15 cellular contexts compared by ENCODE assay signal in genomic region chr10:70109064-70109729, GRCh38. TPM values are rescaled to one million over a fixed set of nuclear protein-coding genes. Genes with fewer than 3 reads are reported as not detected.
DNase-seq lines count a peak whose midpoint lies in the region; ATAC-seq and TF ChIP-seq lines count a peak whose summit lies in the region.
"Had no signal": no experiment of that assay in that cellular context is flagged by ENCODE, and none has a peak within 500 bp of the region (broad histone marks: within the 10 kb centered on the region; RNA-seq: fewer than 3 reads in every experiment).

No MANE protein-coding gene starts in this region.

- ATAC-seq in left lobe of liver (peak; percentile 88), GM21360 (IDR thresholded peaks at IDR 0.05; ENCODE audit: unreplicated experiment) (no peak)
- ATAC-seq: A549 had no signal

- H3K27me3 ChIP-seq in WERI-Rb-1 (ENCODE audit: insufficient read depth, low read depth, severe bottlenecking) = no peaks in the 10 kb centered on the region
- H3K27me3 ChIP-seq: BLaER1 treated with 17β-estradiol and CSF1 and Interleukin-3, amounts not matched to agents 10 nM and 100 nM had no signal

- no peaks in the 10 kb centered on the region for H3K9me3 Mint-ChIP-seq in progenitor cell of endocrine pancreas (ENCODE audit: low read depth)

- peaks cover 61% of the 10 kb centered on the region for H3K36me3 ChIP-seq in WERI-Rb-1

- DNase-seq in COLO668 (lab: John Stamatoyannopoulos, UW; ENCODE audit: unreplicated experiment) = peak; percentile 46
- DNase-seq in WERI-Rb-1 = peak; percentile 37
- DNase-seq in left lobe of liver (ENCODE audit: low spot score) = peak; percentile 86
- no peak for DNase-seq in progenitor cell of endocrine pancreas (ENCODE audit: low spot score, unreplicated experiment)
- DNase-seq in NCI-H146 (lab: John Stamatoyannopoulos, UW) = no peak
- no peak for DNase-seq in NCI-H2196 (lab: John Stamatoyannopoulos, UW; ENCODE audit: unreplicated experiment)
- DNase-seq: EL, NCI-H1105 treated with DMSO at 0.1 percent for 48 hours, NCI-H187, NCI-H748 treated with DMSO at 0.1 percent for 48 hours, OCI-M1, RPMI8226 had no signal

- TF ChIP-seq CTCF in WERI-Rb-1 (IDR thresholded peaks at IDR 0.05; ENCODE audit: low read depth, low read length) = no peak
- TF ChIP-seq CTCF in progenitor cell of endocrine pancreas (IDR thresholded peaks at IDR 0.05; ENCODE audit: unreplicated experiment) = no peak

- no peaks in the 10 kb centered on the region for H3K4me1 Mint-ChIP-seq in progenitor cell of endocrine pancreas (ENCODE audit: low read depth)

- no peak overlapping the region for H3K27ac ChIP-seq in WERI-Rb-1
- H3K27ac ChIP-seq: A549; BLaER1 treated with 17β-estradiol and CSF1 and Interleukin-3, amounts not matched to agents 10 nM and 100 nM had no signal

- H3K27ac Mint-ChIP-seq in progenitor cell of endocrine pancreas = peak overlapping the region; percentile 69

- H3K27me3 Mint-ChIP-seq in progenitor cell of endocrine pancreas = no peaks in the 10 kb centered on the region

- H3K9me3 ChIP-seq in WERI-Rb-1 (ENCODE audit: severe bottlenecking) = no peaks in the 10 kb centered on the region
- H3K9me3 ChIP-seq: A549; BLaER1 treated with 17β-estradiol and CSF1 and Interleukin-3, amounts not matched to agents 10 nM and 100 nM had no signal

- no peak overlapping the region for H3K4me3 ChIP-seq in WERI-Rb-1 (ENCODE audit: low read depth, low read length)
- H3K4me3 ChIP-seq: A549; BLaER1 treated with 17β-estradiol and CSF1 and Interleukin-3, amounts not matched to agents 10 nM and 100 nM had no signal

- H3K36me3 Mint-ChIP-seq in progenitor cell of endocrine pancreas (ENCODE audit: insufficient read depth) = peaks cover 24% of the 10 kb centered on the region

- H3K4me3 Mint-ChIP-seq in progenitor cell of endocrine pancreas (ENCODE audit: low read depth) = no peak overlapping the region

RNA-seq across cellular contexts. Expression of gene AIFM2, which starts 23.4 kb away (rescaled TPM):
- total RNA-seq in left lobe of liver = 14.5 TPM
- total RNA-seq in progenitor cell of endocrine pancreas = 10.7 and 10.9 TPM in 2 replicates

RNA-seq across cellular contexts. Expression of gene TYSND1, which starts 37.3 kb away (rescaled TPM):
- total RNA-seq in left lobe of liver (11.6 TPM), progenitor cell of endocrine pancreas (12.6 and 15.1 TPM in 2 replicates)

RNA-seq across cellular contexts. Expression of gene MACROH2A2, which starts 56.6 kb away (rescaled TPM):
- total RNA-seq in left lobe of liver (5.3 TPM), progenitor cell of endocrine pancreas (128 and 143 TPM in 2 replicates)

Comparison
In these comparisons a context has a peak if more than half of its experiments do, and no peak if none do; other contexts are left out.
1. DNase-seq: peak in COLO668 (single experiment), WERI-Rb-1 (single experiment) and left lobe of liver (single experiment); none in progenitor cell of endocrine pancreas (single experiment), NCI-H146 (single experiment) and NCI-H2196 (single experiment).
2. RNA of gene MACROH2A2, which starts 56.6 kb away (total RNA-seq): 128 to 143 TPM in progenitor cell of endocrine pancreas; 5.3 TPM in left lobe of liver (single experiment); every median in the first group is over 10 times any median in the second.